In genomic region chr15:66778716-66779115, GRCh38 we compare ENCODE assay signal across 2 cellular contexts.
TF ChIP-seq lines count a peak whose summit lies in the region.

No MANE protein-coding gene starts in this region.

TF ChIP-seq in IMR-90, 13 proteins besides CTCF, POLR2A, EP300 and RAD21:
- TF ChIP-seq MAFK (IDR thresholded peaks at IDR 0.05; ENCODE audit: low read depth, low read length): no peak
- no peak for TF ChIP-seq MAZ (IDR thresholded peaks at IDR 0.05; ENCODE audit: borderline replicate concordance, low read depth, low read length)
- TF ChIP-seq USF2 (IDR thresholded peaks at IDR 0.05; ENCODE audit: low read depth, low read length): no peak
- TF ChIP-seq RFX5 (IDR thresholded peaks at IDR 0.05; ENCODE audit: low read depth, low read length): no peak
- TF ChIP-seq SMC3 (IDR thresholded peaks at IDR 0.05; ENCODE audit: low read depth, low read length): no peak

TF ChIP-seq in K562, 482 proteins besides CTCF, POLR2A, EP300 and RAD21:
- TF ChIP-seq ADNP (tag; IDR thresholded peaks at IDR 0.05) (0 out of 2 replicates have a peak, but pooled peaks have one; percentile 21), BCOR (IDR thresholded peaks at IDR 0.05) (peak; percentile 75), ZNF280B (CRISPR knock-in tag; IDR thresholded peaks at IDR 0.05) (no peak), RBM25 (IDR thresholded peaks at IDR 0.05; ENCODE audit: low read depth, low read length, severe bottlenecking) (peak; percentile 76)
